ENCODE assay signal across 14 cellular contexts in genomic region chr6:109059148-109059547, GRCh38. TPM values are rescaled to one million over a fixed set of nuclear protein-coding genes. Genes with fewer than 3 reads are reported as not detected.
DNase-seq lines count a peak whose midpoint lies in the region; ATAC-seq lines count a peak whose summit lies in the region.
"Had no signal": no experiment of that assay in that cellular context is flagged by ENCODE, and none has a peak within 500 bp of the region (broad histone marks: within the 10 kb centered on the region; RNA-seq: fewer than 3 reads in every experiment).

No MANE protein-coding gene starts in this region.

- no peaks in the 10 kb centered on the region for H3K27me3 Mint-ChIP-seq in T-helper 17 cell
- H3K27me3 Mint-ChIP-seq: activated CD4-positive, alpha-beta T cell treated with anti-CD3 and anti-CD28 coated beads for 36 hours had no signal

- peak overlapping the region; percentile 47 for H3K4me2 ChIP-seq in skeletal muscle satellite cell (ENCODE audit: low read length)

- H3K4me3 Mint-ChIP-seq in T-helper 17 cell: peak overlapping the region; percentile 15

- ATAC-seq in T-helper 17 cell: no peak
- ATAC-seq in HG03095 (IDR thresholded peaks at IDR 0.05; ENCODE audit: unreplicated experiment): no peak

- peaks cover 11% of the 10 kb centered on the region for H3K36me3 Mint-ChIP-seq in T-helper 17 cell (ENCODE audit: low read depth)

- no peak overlapping the region for H3K9ac ChIP-seq in skeletal muscle satellite cell (ENCODE audit: low read depth, low read length)
- H3K9ac ChIP-seq: parathyroid adenoma had no signal

- H3K4me1 Mint-ChIP-seq in T-helper 17 cell: peaks cover 43% of the 10 kb centered on the region

- no peaks in the 10 kb centered on the region for H3K27me3 ChIP-seq in skeletal muscle satellite cell (ENCODE audit: control insufficient read depth, insufficient read depth, low read length)
- H3K27me3 ChIP-seq: SJCRH30 had no signal

- peaks cover 20% of the 10 kb centered on the region for H3K4me1 ChIP-seq in skeletal muscle satellite cell (ENCODE audit: control insufficient read depth, insufficient read depth, low read length)
- H3K4me1 ChIP-seq: SJCRH30 had no signal

- H3K9me3 ChIP-seq in T-helper 17 cell (ENCODE audit: control insufficient read depth, low read length, poor library complexity, severe bottlenecking) (no peaks in the 10 kb centered on the region), skeletal muscle satellite cell (replicated peaks; ENCODE audit: low read length) (no peaks in the 10 kb centered on the region)
- H3K9me3 ChIP-seq: SJCRH30 had no signal

- H3K27ac Mint-ChIP-seq in T-helper 17 cell: peak overlapping the region; percentile 99

- DNase-seq in GM03348 (ENCODE audit: low spot score) (peak; percentile 24), T-helper 17 cell (no peak), fibroblast of peridontal ligament (ENCODE audit: extremely low read depth) (peak; percentile 19), OCI-M2 (lab: John Stamatoyannopoulos, UW; ENCODE audit: unreplicated experiment) (no peak), cerebellum (ENCODE audit: low spot score) (no peak)
- no peak for DNase-seq in stimulated activated CD4-positive, alpha-beta T cell treated with anti-CD3 and anti-CD28 coated beads, Interleukin-15, amount 100 ng/mL, for 24 hours
- DNase-seq: activated CD4-positive, alpha-beta T cell treated with anti-CD3 and anti-CD28 coated beads for 36 hours; activated naive CD4-positive, alpha-beta T cell treated with Interleukin-2 at 50 U/mL for 16 hours; DMS79 treated with DMSO at 0.1 percent for 48 hours; NCI-H2171 treated with DMSO at 0.1 percent for 48 hours; SJCRH30 had no signal

- no peak overlapping the region for H3K4me3 ChIP-seq in skeletal muscle satellite cell (ENCODE audit: low read length)
- H3K4me3 ChIP-seq: SJCRH30 had no signal

- no peaks in the 10 kb centered on the region for H3K36me3 ChIP-seq in skeletal muscle satellite cell (ENCODE audit: insufficient read depth, low read length)
- H3K36me3 ChIP-seq: SJCRH30 had no signal

RNA-seq across cellular contexts. Expression of gene SESN1, which starts 35.5 kb away (rescaled TPM):
- total RNA-seq in T-helper 17 cell (10 to 100 TPM; 69.6 to 97.3 TPM), cerebellum (38.7 TPM)
- 11.8 and 16.0 TPM in 2 replicates for total RNA-seq in skeletal muscle satellite cell (2012; rRNA removed)

RNA-seq across cellular contexts. Expression of gene CEP57L1, which starts 36.2 kb away (rescaled TPM):
- total RNA-seq in T-helper 17 cell (1 to 10 TPM; 4.6 to 9.7 TPM), cerebellum (58.4 TPM)
- 17.9 and 25.6 TPM in 2 replicates for total RNA-seq in skeletal muscle satellite cell (2012; rRNA removed)

Comparison
In these comparisons a context has a peak if more than half of its experiments do, and no peak if none do; other contexts are left out.
1. DNase-seq: peak in GM03348 (single experiment) and fibroblast of peridontal ligament (single experiment); none in T-helper 17 cell (0 of 3), OCI-M2 (single experiment), stimulated activated CD4-positive, alpha-beta T cell treated with anti-CD3 and anti-CD28 coated beads, Interleukin-15, amount 100 ng/mL, for 24 hours (single experiment) and cerebellum (single experiment).